Comparison of ENCODE assay signal across 8 cellular contexts in genomic region chr7:76356823-76357222, GRCh38. TPM values are rescaled to one million over a fixed set of nuclear protein-coding genes. Genes with fewer than 3 reads are reported as not detected.
DNase-seq lines count a peak whose midpoint lies in the region; ATAC-seq lines count a peak whose summit lies in the region.

No MANE protein-coding gene starts in this region.

- peaks cover 33% of the 10 kb centered on the region for H3K36me3 Mint-ChIP-seq in activated T-helper 1 cell treated with anti-CD3 and anti-CD28 coated beads, Interleukin-12 subunit alpha, Interleukin-12 subunit beta, Interleukin-2, Interleukin-4 antibody, amounts not matched to agents 30 ng/mL and 10 ng/mL and 1 ng/mL, durations not matched to agents 14 hours and 24 hours and 36 hours (ENCODE audit: low read depth)
- H3K36me3 Mint-ChIP-seq in immature natural killer cell = peaks cover 3 to 5% (median 4%) of the 10 kb centered on the region in 3 donors

- no peaks in the 10 kb centered on the region for H3K27me3 Mint-ChIP-seq in activated T-helper 1 cell treated with anti-CD3 and anti-CD28 coated beads, Interleukin-12 subunit alpha, Interleukin-12 subunit beta, Interleukin-2, Interleukin-4 antibody, amounts not matched to agents 30 ng/mL and 10 ng/mL and 1 ng/mL, durations not matched to agents 14 hours and 24 hours and 36 hours (ENCODE audit: insufficient read depth)
- peaks cover 5 to 13% (median 10%) of the 10 kb centered on the region in 3 donors for H3K27me3 Mint-ChIP-seq in immature natural killer cell (ENCODE audit: low read depth in 3 of 3)

- no peaks in the 10 kb centered on the region for H3K9me3 Mint-ChIP-seq in activated T-helper 1 cell treated with anti-CD3 and anti-CD28 coated beads, Interleukin-12 subunit alpha, Interleukin-12 subunit beta, Interleukin-2, Interleukin-4 antibody, amounts not matched to agents 30 ng/mL and 10 ng/mL and 1 ng/mL, durations not matched to agents 14 hours and 24 hours and 36 hours
- H3K9me3 Mint-ChIP-seq in immature natural killer cell = no peaks in the 10 kb centered on the region

- DNase-seq in Caki2 (ENCODE audit: low read depth) (peak; percentile 51), Kasumi-1 (lab: John Stamatoyannopoulos, UW) (peak; percentile 19 to 24), immature natural killer cell (no peak), substantia nigra (lab: John Stamatoyannopoulos, UW) (peak in 3 of 49 donors; percentile 2 to 35 (median 16)), NCI-H187 (lab: John Stamatoyannopoulos, UW) (no peak)
- no peak for DNase-seq in activated T-helper 1 cell treated with anti-CD3 and anti-CD28 coated beads, Interleukin-12 subunit alpha, Interleukin-12 subunit beta, Interleukin-2, Interleukin-4 antibody, amounts not matched to agents 30 ng/mL and 10 ng/mL and 1 ng/mL, durations not matched to agents 14 hours and 24 hours and 36 hours (ENCODE audit: low spot score)
- no peak for DNase-seq in stimulated activated CD4-positive, alpha-beta T cell treated with anti-CD3 and anti-CD28 coated beads, Interleukin-2, amount 100 ng/mL, for 24 hours

- no peak for ATAC-seq in GM18868 (IDR thresholded peaks at IDR 0.05; ENCODE audit: unreplicated experiment)

- intact Hi-C loops in activated T-helper 1 cell treated with anti-CD3 and anti-CD28 coated beads, Interleukin-12 subunit alpha, Interleukin-12 subunit beta, Interleukin-2, Interleukin-4 antibody, amounts not matched to agents 30 ng/mL and 10 ng/mL and 1 ng/mL, durations not matched to agents 14 hours and 24 hours and 36 hours (cut with micrococcal nuclease) = loop anchor here (2.0 to 10.0 kb wide), 2 partner anchors 14 to 832 kb away; no protein-coding TSS in a partner anchor

- H3K4me3 Mint-ChIP-seq in activated T-helper 1 cell treated with anti-CD3 and anti-CD28 coated beads, Interleukin-12 subunit alpha, Interleukin-12 subunit beta, Interleukin-2, Interleukin-4 antibody, amounts not matched to agents 30 ng/mL and 10 ng/mL and 1 ng/mL, durations not matched to agents 14 hours and 24 hours and 36 hours = peak overlapping the region; percentile 96
- H3K4me3 Mint-ChIP-seq in immature natural killer cell = peak overlapping the region; percentile 35 to 99 (median 94)

- peak overlapping the region; percentile 99 for H3K27ac ChIP-seq in substantia nigra (ENCODE audit: low read depth, low read length, poor library complexity, severe bottlenecking)

- in situ Hi-C loops in Caki2 (cut with HindIII; ENCODE audit: low pct_unique_long_range_greater_than_20kb, low sequenced_read_pairs) = no loop called here

- H3K4me1 Mint-ChIP-seq in activated T-helper 1 cell treated with anti-CD3 and anti-CD28 coated beads, Interleukin-12 subunit alpha, Interleukin-12 subunit beta, Interleukin-2, Interleukin-4 antibody, amounts not matched to agents 30 ng/mL and 10 ng/mL and 1 ng/mL, durations not matched to agents 14 hours and 24 hours and 36 hours (ENCODE audit: low read depth) = peaks cover 53% of the 10 kb centered on the region
- H3K4me1 Mint-ChIP-seq in immature natural killer cell = peaks cover 39 to 43% of the 10 kb centered on the region in 2 donors

- peak overlapping the region; percentile 96 for H3K27ac Mint-ChIP-seq in activated T-helper 1 cell treated with anti-CD3 and anti-CD28 coated beads, Interleukin-12 subunit alpha, Interleukin-12 subunit beta, Interleukin-2, Interleukin-4 antibody, amounts not matched to agents 30 ng/mL and 10 ng/mL and 1 ng/mL, durations not matched to agents 14 hours and 24 hours and 36 hours
- H3K27ac Mint-ChIP-seq in immature natural killer cell = peak overlapping the region in 1 of 6 donors; percentile 62

RNA-seq across cellular contexts. Expression of gene YWHAG, which starts 2.0 kb away (rescaled TPM):
- total RNA-seq in Caki2 (2014; rRNA removed; shearing (Covaris generic); ENCODE audit: low replicate concordance) = 63.4 and 73.1 TPM in 2 replicates
- 165 and 167 TPM in 2 replicates for total RNA-seq in activated T-helper 1 cell treated with anti-CD3 and anti-CD28 coated beads, Interleukin-12 subunit alpha, Interleukin-12 subunit beta, Interleukin-2, Interleukin-4 antibody, amounts not matched to agents 30 ng/mL and 10 ng/mL and 1 ng/mL, durations not matched to agents 14 hours and 24 hours and 36 hours
- polyA plus RNA-seq in immature natural killer cell = 1 to 10 TPM; 1.1 to 3.2 (median 1.4) TPM

RNA-seq across cellular contexts. Expression of gene SSC4D, which starts 52.7 kb away (rescaled TPM):
- total RNA-seq in Caki2 (2014; rRNA removed; shearing (Covaris generic); ENCODE audit: low replicate concordance) = 1.1 and 11.0 TPM in 2 replicates
- total RNA-seq in activated T-helper 1 cell treated with anti-CD3 and anti-CD28 coated beads, Interleukin-12 subunit alpha, Interleukin-12 subunit beta, Interleukin-2, Interleukin-4 antibody, amounts not matched to agents 30 ng/mL and 10 ng/mL and 1 ng/mL, durations not matched to agents 14 hours and 24 hours and 36 hours = 0.64 and 0.73 TPM in 2 replicates
- polyA plus RNA-seq in immature natural killer cell = under 1 TPM in 2 of 3 donors, not detected in 1; 0.46 to 0.66 TPM

RNA-seq across cellular contexts. Expression of gene HSPB1, which starts 54.4 kb away (rescaled TPM):
- 173 and 177 TPM in 2 replicates for total RNA-seq in Caki2 (2014; rRNA removed; shearing (Covaris generic); ENCODE audit: low replicate concordance)
- total RNA-seq in activated T-helper 1 cell treated with anti-CD3 and anti-CD28 coated beads, Interleukin-12 subunit alpha, Interleukin-12 subunit beta, Interleukin-2, Interleukin-4 antibody, amounts not matched to agents 30 ng/mL and 10 ng/mL and 1 ng/mL, durations not matched to agents 14 hours and 24 hours and 36 hours = 78.4 and 87.2 TPM in 2 replicates
- 10 to 100 TPM; 11.2 to 49.8 (median 34.6) TPM for polyA plus RNA-seq in immature natural killer cell

Comparison
In these comparisons a context has a peak if more than half of its experiments do, and no peak if none do; other contexts are left out.
1. DNase-seq: peak in Caki2 (single experiment) and Kasumi-1 (2 of 2); none in activated T-helper 1 cell treated with anti-CD3 and anti-CD28 coated beads, Interleukin-12 subunit alpha, Interleukin-12 subunit beta, Interleukin-2, Interleukin-4 antibody, amounts not matched to agents 30 ng/mL and 10 ng/mL and 1 ng/mL, durations not matched to agents 14 hours and 24 hours and 36 hours (single experiment), immature natural killer cell (0 of 3), NCI-H187 (0 of 2) and stimulated activated CD4-positive, alpha-beta T cell treated with anti-CD3 and anti-CD28 coated beads, Interleukin-2, amount 100 ng/mL, for 24 hours (0 of 2).